22 cellular contexts compared by ENCODE assay signal in the genomic region with DNA sequence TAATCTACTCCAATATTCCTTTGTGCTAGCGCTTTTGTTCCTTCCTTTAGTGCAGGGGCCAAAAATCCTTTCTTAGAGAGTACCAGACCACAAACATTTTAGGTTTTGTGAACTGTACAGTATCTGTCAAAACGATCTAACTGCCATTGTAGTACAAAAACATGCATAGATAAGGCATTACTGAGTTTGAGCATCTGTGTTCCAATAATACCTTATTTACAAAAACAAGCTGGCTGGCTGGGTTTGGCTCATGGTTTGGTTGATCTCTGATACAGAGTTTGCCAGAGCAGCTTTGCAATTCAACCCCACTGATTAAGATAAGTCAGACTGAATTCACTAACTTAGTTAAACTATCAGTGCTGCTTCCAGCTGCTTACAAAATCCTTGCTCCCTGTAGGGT.
"Had no signal": no experiment of that assay in that cellular context is flagged by ENCODE, and none has a peak within 500 bp of the region (broad histone marks: within the 10 kb centered on the region; RNA-seq: fewer than 3 reads in every experiment).

No MANE protein-coding gene starts in this region.

- H3K9me3 ChIP-seq: esophagus muscularis mucosa, gastroesophageal sphincter, ovary, prostate gland, spleen, testis, upper lobe of right lung had no signal

- H3K4me1 ChIP-seq: esophagus muscularis mucosa, gastroesophageal sphincter, prostate gland, testis, upper lobe of right lung had no signal

- DNase-seq: activated CD4-positive, alpha-beta T cell treated with anti-CD3 and anti-CD28 coated beads for 4 hours; activated CD4-positive, alpha-beta T cell treated with anti-CD3 and anti-CD28 coated beads, Interleukin-2, amount 50 U/mL, for 48 hours; activated CD4-positive, CD25-positive, alpha-beta regulatory T cell; activated naive CD4-positive, alpha-beta T cell treated with anti-CD3 and anti-CD28 coated beads, Interleukin-2, amount 10 ng/mL, durations not matched to agents 7 days and 5 days; activated T-cell treated with anti-CD3 and anti-CD28 coated beads, Interleukin-2, amount 50 U/mL, for 48 hours; aorta; central memory CD4-positive, alpha-beta T cell; effector memory CD4-positive, alpha-beta T cell; head of caudate nucleus; hypothalamus; left ventricle myocardium superior; mammary epithelial cell; ovary; spleen; stimulated activated CD4-positive, alpha-beta T cell treated with anti-CD3 and anti-CD28 coated beads, Interleukin-4, amount 100 ng/mL, for 1 hour; stimulated activated naive CD4-positive, alpha-beta T cell; T-helper 17 cell; testis; upper lobe of right lung had no signal

- H3K27me3 ChIP-seq: esophagus muscularis mucosa, gastroesophageal sphincter, ovary, spleen, testis, upper lobe of right lung had no signal

- H3K4me3 ChIP-seq: esophagus muscularis mucosa, gastroesophageal sphincter, ovary, prostate gland, spleen, testis, upper lobe of right lung had no signal

- H3K27ac ChIP-seq: esophagus muscularis mucosa, gastroesophageal sphincter, ovary, prostate gland, spleen, testis, upper lobe of right lung had no signal

- H3K36me3 ChIP-seq: esophagus muscularis mucosa, gastroesophageal sphincter, ovary, prostate gland, spleen, upper lobe of right lung had no signal
